ENCODE assay signal across 8 cellular contexts in the genomic region with DNA sequence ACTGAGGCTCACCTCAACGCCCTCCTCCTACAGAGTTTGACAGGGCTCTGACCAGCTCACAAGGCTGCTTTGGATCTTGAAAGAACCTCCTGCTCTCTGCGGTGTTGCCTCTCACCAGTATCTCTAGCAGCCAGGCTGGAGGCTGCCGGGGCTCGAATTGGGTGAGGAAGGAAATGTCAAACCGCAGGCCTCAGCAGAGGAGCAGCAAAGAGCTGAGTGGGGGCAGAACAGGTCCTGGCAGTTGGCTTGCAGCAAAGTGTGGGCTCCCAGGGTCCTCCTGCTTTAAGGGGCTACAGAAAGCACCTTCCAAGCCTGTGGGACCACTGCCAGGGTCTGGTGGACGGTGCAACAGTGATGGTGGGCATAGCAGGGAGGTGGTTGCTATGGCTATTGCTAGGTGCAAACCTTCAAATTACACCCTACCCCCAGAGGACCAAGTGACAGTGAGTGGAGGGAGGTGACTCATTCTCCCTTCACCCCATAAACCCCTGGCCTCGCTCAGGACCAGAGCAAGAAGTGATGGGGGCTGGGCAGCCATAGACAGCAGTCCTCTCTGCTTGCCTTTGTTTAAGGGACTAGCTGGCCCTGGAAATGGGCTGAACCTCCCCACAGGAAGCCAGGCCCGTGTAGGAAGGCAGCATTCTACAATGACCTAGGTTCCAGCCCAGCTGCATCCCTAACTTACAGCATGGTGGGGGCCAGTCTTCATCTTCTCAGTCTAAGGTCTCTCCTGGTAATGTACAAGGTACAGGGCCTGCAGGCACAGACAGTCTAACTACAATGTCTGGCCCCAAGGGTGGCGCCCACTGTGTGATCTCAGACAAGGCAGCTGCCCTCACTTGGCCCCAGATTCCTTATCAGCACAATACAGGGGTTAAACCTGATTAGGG. TPM values are rescaled to one million over a fixed set of nuclear protein-coding genes. Genes with fewer than 3 reads are reported as not detected.
DNase-seq lines count a peak whose midpoint lies in the region; ATAC-seq and TF ChIP-seq lines count a peak whose summit lies in the region.

No MANE protein-coding gene starts in this region.

- H3K79me1 ChIP-seq in trophoblast cell (ENCODE audit: low read length) (peaks cover 2% of the 10 kb centered on the region), mesenchymal stem cell (replicated peaks; ENCODE audit: low read length, poor library complexity, severe bottlenecking) (no peaks in the 10 kb centered on the region)

- H3K14ac ChIP-seq in trophoblast cell (ENCODE audit: low read length): peak overlapping the region; percentile 26
- H3K14ac ChIP-seq in mesenchymal stem cell (ENCODE audit: low read length in 2 of 2): peak overlapping the region in 1 of 2 experiments; percentile 64

- H3K4me2 ChIP-seq in SU-DHL-6 (ENCODE audit: low read depth, low read length, poor library complexity, severe bottlenecking) (peak overlapping the region; percentile 25), trophoblast cell (ENCODE audit: low read length) (no peak overlapping the region), mesenchymal stem cell (ENCODE audit: low read length, poor library complexity, severe bottlenecking) (no peak overlapping the region)

- no peaks in the 10 kb centered on the region for H3K9me3 Mint-ChIP-seq in activated naive CD4-positive, alpha-beta T cell treated with anti-CD3 and anti-CD28 coated beads, Interleukin-2, amount 10 ng/mL, durations not matched to agents 7 days and 5 days
- peaks cover 3% of the 10 kb centered on the region for H3K9me3 Mint-ChIP-seq in HFFc6

- no peak overlapping the region for H3K23ac ChIP-seq in trophoblast cell (ENCODE audit: low read length)
- H3K23ac ChIP-seq in mesenchymal stem cell (ENCODE audit: low read length in 2 of 2): no peak overlapping the region

- H3K4me3 Mint-ChIP-seq in activated naive CD4-positive, alpha-beta T cell treated with anti-CD3 and anti-CD28 coated beads, Interleukin-2, amount 10 ng/mL, durations not matched to agents 7 days and 5 days: peak overlapping the region; percentile 66
- no peak overlapping the region for H3K4me3 Mint-ChIP-seq in HFFc6

- H3K4me1 Mint-ChIP-seq in activated naive CD4-positive, alpha-beta T cell treated with anti-CD3 and anti-CD28 coated beads, Interleukin-2, amount 10 ng/mL, durations not matched to agents 7 days and 5 days: peaks cover 97% of the 10 kb centered on the region
- H3K4me1 Mint-ChIP-seq in HFFc6 (ENCODE audit: low read depth): no peaks in the 10 kb centered on the region

- H3K9ac ChIP-seq in SU-DHL-6 (ENCODE audit: low read length): no peak overlapping the region
- no peak overlapping the region for H3K9ac ChIP-seq in trophoblast cell (ENCODE audit: low read length)
- no peak overlapping the region for H3K9ac ChIP-seq in mesenchymal stem cell (ENCODE audit: low read length)

- H2BK5ac ChIP-seq in trophoblast cell (ENCODE audit: low read depth, low read length, poor library complexity): peak overlapping the region; percentile 7
- no peak overlapping the region for H2BK5ac ChIP-seq in mesenchymal stem cell (ENCODE audit: low read depth, low read length, poor library complexity, severe bottlenecking)

- no peaks in the 10 kb centered on the region for H3K9me3 ChIP-seq in SU-DHL-6 (ENCODE audit: insufficient read depth, low read length)
- H3K9me3 ChIP-seq in trophoblast cell (ENCODE audit: insufficient read depth, low read depth, low read length): peaks cover 4% of the 10 kb centered on the region
- H3K9me3 ChIP-seq in mesenchymal stem cell (ENCODE audit: control insufficient read depth, low read length): peaks cover 12% of the 10 kb centered on the region

- H4K20me1 ChIP-seq in SU-DHL-6 (ENCODE audit: low read depth, low read length): no peaks in the 10 kb centered on the region

- peak overlapping the region; percentile 97 for H3K27ac Mint-ChIP-seq in activated naive CD4-positive, alpha-beta T cell treated with anti-CD3 and anti-CD28 coated beads, Interleukin-2, amount 10 ng/mL, durations not matched to agents 7 days and 5 days
- no peak overlapping the region for H3K27ac Mint-ChIP-seq in HFFc6

- H4K8ac ChIP-seq in trophoblast cell (ENCODE audit: low read depth, low read length) (peak overlapping the region; percentile 47), mesenchymal stem cell (ENCODE audit: low read length) (no peak overlapping the region)

- H2AK5ac ChIP-seq in trophoblast cell (ENCODE audit: low read length) (no peak overlapping the region), mesenchymal stem cell (ENCODE audit: low read length, severe bottlenecking) (no peak overlapping the region)

- H3K9me2 ChIP-seq in SU-DHL-6 (replicated peaks; ENCODE audit: insufficient read depth, low read length): no peaks in the 10 kb centered on the region

- H3K27me3 ChIP-seq in SU-DHL-6 (ENCODE audit: low read length) (no peaks in the 10 kb centered on the region; the same call in 1 of the 2 replicates), trophoblast cell (ENCODE audit: insufficient read depth, low read length) (peaks cover 2% of the 10 kb centered on the region), mesenchymal stem cell (ENCODE audit: control insufficient read depth in 1 of 2, insufficient read depth in 1 of 2, low read length in 2 of 2) (peaks cover 21 to 30% of the 10 kb centered on the region in 2 experiments)

- no peaks in the 10 kb centered on the region for H3K27me3 Mint-ChIP-seq in activated naive CD4-positive, alpha-beta T cell treated with anti-CD3 and anti-CD28 coated beads, Interleukin-2, amount 10 ng/mL, durations not matched to agents 7 days and 5 days
- peaks cover 7% of the 10 kb centered on the region for H3K27me3 Mint-ChIP-seq in HFFc6 (ENCODE audit: insufficient read depth)

- H3K36me3 Mint-ChIP-seq in activated naive CD4-positive, alpha-beta T cell treated with anti-CD3 and anti-CD28 coated beads, Interleukin-2, amount 10 ng/mL, durations not matched to agents 7 days and 5 days: peaks cover 82% of the 10 kb centered on the region
- H3K36me3 Mint-ChIP-seq in HFFc6 (ENCODE audit: low read depth): no peaks in the 10 kb centered on the region

- peak; percentile 92 for ATAC-seq in GM18873 (IDR thresholded peaks at IDR 0.05; ENCODE audit: low FRiP score, unreplicated experiment)
- ATAC-seq in HG03045 (IDR thresholded peaks at IDR 0.05; ENCODE audit: unreplicated experiment): peak; percentile 90

- H3K4me3 ChIP-seq in SU-DHL-6 (ENCODE audit: insufficient read depth, low read length, poor library complexity, severe bottlenecking): no peak overlapping the region
- H3K4me3 ChIP-seq in trophoblast cell (ENCODE audit: low read depth, low read length): no peak overlapping the region
- H3K4me3 ChIP-seq in mesenchymal stem cell (ENCODE audit: insufficient read depth in 1 of 2, low read depth in 1 of 2, low read length in 2 of 2): no peak overlapping the region

- WGBS in trophoblast cell (ENCODE audit: extremely low coverage, insufficient coverage, insufficient read length): no CpG with 5 or more reads among the region's 9 CpGs
- WGBS in mesenchymal stem cell: 64% methylated on average over 8 of the region's 9 CpGs

- H2AFZ ChIP-seq in SU-DHL-6 (ENCODE audit: low read depth, low read length, severe bottlenecking) (no peak overlapping the region), trophoblast cell (ENCODE audit: insufficient read depth, low read length, poor library complexity) (no peak overlapping the region), mesenchymal stem cell (ENCODE audit: low read depth, low read length) (no peak overlapping the region)

- H4K91ac ChIP-seq in trophoblast cell (ENCODE audit: low read depth, low read length): peak overlapping the region; percentile 29
- H4K91ac ChIP-seq in mesenchymal stem cell (ENCODE audit: low read length): no peak overlapping the region

- no peak overlapping the region for H2BK15ac ChIP-seq in mesenchymal stem cell (ENCODE audit: low read depth, poor library complexity, severe bottlenecking)

- DNase-seq in activated naive CD4-positive, alpha-beta T cell treated with anti-CD3 and anti-CD28 coated beads, Interleukin-2, amount 10 ng/mL, durations not matched to agents 7 days and 5 days: peak; percentile 93
- DNase-seq in trophoblast cell (no peak), occipital lobe (lab: John Stamatoyannopoulos, UW) (no peak), mesenchymal stem cell (no peak), HFFc6 (no peak)

- CTCF ChIA-PET in activated naive CD4-positive, alpha-beta T cell treated with anti-CD3 and anti-CD28 coated beads, Interleukin-2, amount 10 ng/mL, durations not matched to agents 7 days and 5 days (lab: Charles Lee): interaction anchor here (0.7 to 16.1 kb wide), 8 partner anchors 12 to 67 kb away, joined by 3 to 465 read pairs (median 8); partner anchors contain the start of gene LCP2

- H3K18ac ChIP-seq in trophoblast cell (ENCODE audit: low read length) (no peak overlapping the region), mesenchymal stem cell (ENCODE audit: low read depth in 1 of 2, low read length in 2 of 2) (no peak overlapping the region)

- no peaks in the 10 kb centered on the region for H3K79me2 ChIP-seq in SU-DHL-6 (ENCODE audit: insufficient read depth, low read length)
- H3K79me2 ChIP-seq in trophoblast cell (ENCODE audit: control insufficient read depth, insufficient read depth, low read length, poor library complexity): no peaks in the 10 kb centered on the region

- no peak overlapping the region for H3K4ac ChIP-seq in trophoblast cell (ENCODE audit: low read depth, low read length)
- no peak overlapping the region for H3K4ac ChIP-seq in mesenchymal stem cell (ENCODE audit: low read depth in 1 of 2, low read length in 2 of 2)

- H3K36me3 ChIP-seq in SU-DHL-6 (ENCODE audit: low read length) (no peaks in the 10 kb centered on the region), trophoblast cell (ENCODE audit: control insufficient read depth in 1 of 2, insufficient read depth in 2 of 2, low read length in 2 of 2) (no peaks in the 10 kb centered on the region), mesenchymal stem cell (ENCODE audit: control insufficient read depth in 1 of 2, insufficient read depth in 2 of 2, low read depth in 1 of 2, low read length in 2 of 2) (no peaks in the 10 kb centered on the region)

- H2BK12ac ChIP-seq in trophoblast cell (ENCODE audit: low read length) (peak overlapping the region; percentile 9), mesenchymal stem cell (ENCODE audit: low read length in 2 of 2) (no peak overlapping the region)

- H3K27ac ChIP-seq in SU-DHL-6 (ENCODE audit: low read depth, low read length) (0 out of 2 replicates have a peak overlapping the region, but pooled peaks have one; percentile 21), trophoblast cell (ENCODE audit: low read depth, low read length) (no peak overlapping the region), mesenchymal stem cell (ENCODE audit: low read length, poor library complexity, severe bottlenecking) (no peak overlapping the region)

- H3F3A ChIP-seq in SU-DHL-6 (ENCODE audit: insufficient read depth): no peaks in the 10 kb centered on the region

- H4K12ac ChIP-seq in trophoblast cell (ENCODE audit: low read depth, low read length): no peak overlapping the region

- TF ChIP-seq CTCF in SU-DHL-6 (IDR thresholded peaks at IDR 0.05; ENCODE audit: insufficient read depth, low read length, poor library complexity, severe bottlenecking): no peak
- no peak for TF ChIP-seq CTCF in HFFc6 (IDR thresholded peaks at IDR 0.05)

- no peak overlapping the region for H2BK120ac ChIP-seq in trophoblast cell (ENCODE audit: insufficient read depth, low read length, poor library complexity)
- H2BK120ac ChIP-seq in mesenchymal stem cell (ENCODE audit: low read depth, low read length): no peak overlapping the region

- H3K4me1 ChIP-seq in trophoblast cell (ENCODE audit: control insufficient read depth in 1 of 2, insufficient read depth in 2 of 2, low read length in 2 of 2): peaks cover 13 to 20% of the 10 kb centered on the region in 2 experiments
- H3K4me1 ChIP-seq in mesenchymal stem cell (ENCODE audit: control insufficient read depth, insufficient read depth, low read depth, low read length): peaks cover 3% of the 10 kb centered on the region

RNA-seq across cellular contexts. Expression of gene LCP2, which starts 18.7 kb away (rescaled TPM):
- polyA plus RNA-seq in trophoblast cell (2013): 0.15 and 0.19 TPM in 2 replicates
- total RNA-seq in occipital lobe: 1.4 TPM
- 0.10 TPM for polyA plus RNA-seq in mesenchymal stem cell (2013, experiment 1 of 2)
- 0.05 TPM for polyA plus RNA-seq in mesenchymal stem cell (2013, experiment 2 of 2)
- total RNA-seq in HFFc6 (2021; fragmentation: NEBNext Ultra II Directional; extraction: Animal tissue kit (Norgen Biotek cat#: 25700)): not detected

RNA-seq across cellular contexts. Expression of gene C5orf58, which starts 46.1 kb away (rescaled TPM):
- polyA plus RNA-seq in trophoblast cell (2013): not detected in 2 replicates
- not detected for total RNA-seq in occipital lobe
- polyA plus RNA-seq in mesenchymal stem cell (2013, experiment 1 of 2): not detected
- not detected for polyA plus RNA-seq in mesenchymal stem cell (2013, experiment 2 of 2)
- total RNA-seq in HFFc6 (2021; fragmentation: NEBNext Ultra II Directional; extraction: Animal tissue kit (Norgen Biotek cat#: 25700)): not detected
